ENCODE assay signal across 8 cellular contexts in the genomic region with DNA sequence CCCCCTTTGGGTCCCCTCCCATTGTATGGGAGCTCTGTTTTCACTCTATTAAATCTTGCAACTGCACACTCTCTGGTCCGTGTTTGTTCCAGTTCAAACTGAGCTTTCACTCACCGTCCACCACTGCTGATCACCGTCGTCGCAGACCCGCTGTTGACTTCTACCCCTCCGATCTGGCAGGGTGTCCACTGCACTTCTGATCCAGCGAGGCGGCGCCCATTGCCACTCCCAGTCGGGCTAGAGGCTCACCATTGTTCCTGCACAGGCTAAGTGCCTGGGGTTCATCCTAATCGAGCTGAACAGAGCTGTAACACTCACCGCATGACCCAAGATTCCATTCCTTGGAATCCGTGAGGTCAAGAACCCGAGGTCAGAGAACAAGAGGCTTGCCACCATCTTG.
"Had no signal": no experiment of that assay in that cellular context is flagged by ENCODE, and none has a peak within 500 bp of the region (broad histone marks: within the 10 kb centered on the region; RNA-seq: fewer than 3 reads in every experiment).

No MANE protein-coding gene starts in this region.

- H3K4me3 ChIP-seq: GM23248, GM23338, HAP-1 had no signal

- H3K9me3 ChIP-seq: HAP-1 had no signal

- H3K36me3 ChIP-seq: HAP-1 had no signal

- H3K27ac Mint-ChIP-seq: GM23338, HFFc6 had no signal

- H3K9me3 Mint-ChIP-seq: GM23338, H9, HFFc6 had no signal

- H3K4me1 ChIP-seq: HAP-1 had no signal

- H3K4me3 Mint-ChIP-seq: GM23338, H9, HFFc6 had no signal

- DNase-seq: GM23248, GOT3, H7, H9, HCEC 1CT, HFFc6 had no signal

- H3K27ac ChIP-seq: GM23248 had no signal
